1 cellular context compared by ENCODE assay signal in the genomic region with DNA sequence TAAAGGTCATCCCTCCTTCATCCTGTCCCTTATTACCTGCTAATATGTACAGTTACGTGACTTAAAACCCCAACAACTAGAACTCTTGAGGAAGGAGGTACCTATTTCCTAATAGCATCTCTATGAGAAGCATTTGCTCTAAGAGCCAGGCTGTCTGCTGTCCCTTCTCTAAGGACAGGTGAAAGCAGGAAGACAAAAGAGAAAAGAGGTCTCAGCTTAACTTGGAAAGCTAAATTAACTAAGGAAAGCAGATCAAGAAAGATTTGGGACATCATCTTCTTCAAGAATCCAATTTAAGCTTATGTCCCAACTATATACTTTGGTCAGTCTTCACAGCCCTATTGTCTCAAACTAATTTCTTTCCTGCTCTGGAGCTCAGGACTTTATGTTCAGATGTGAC.
TF ChIP-seq lines count a peak whose summit lies in the region.

No MANE protein-coding gene starts in this region.

TF ChIP-seq in HepG2, 621 proteins besides CTCF, POLR2A, EP300 and RAD21 (continued from another document):
- TF ChIP-seq, protein P1, sequence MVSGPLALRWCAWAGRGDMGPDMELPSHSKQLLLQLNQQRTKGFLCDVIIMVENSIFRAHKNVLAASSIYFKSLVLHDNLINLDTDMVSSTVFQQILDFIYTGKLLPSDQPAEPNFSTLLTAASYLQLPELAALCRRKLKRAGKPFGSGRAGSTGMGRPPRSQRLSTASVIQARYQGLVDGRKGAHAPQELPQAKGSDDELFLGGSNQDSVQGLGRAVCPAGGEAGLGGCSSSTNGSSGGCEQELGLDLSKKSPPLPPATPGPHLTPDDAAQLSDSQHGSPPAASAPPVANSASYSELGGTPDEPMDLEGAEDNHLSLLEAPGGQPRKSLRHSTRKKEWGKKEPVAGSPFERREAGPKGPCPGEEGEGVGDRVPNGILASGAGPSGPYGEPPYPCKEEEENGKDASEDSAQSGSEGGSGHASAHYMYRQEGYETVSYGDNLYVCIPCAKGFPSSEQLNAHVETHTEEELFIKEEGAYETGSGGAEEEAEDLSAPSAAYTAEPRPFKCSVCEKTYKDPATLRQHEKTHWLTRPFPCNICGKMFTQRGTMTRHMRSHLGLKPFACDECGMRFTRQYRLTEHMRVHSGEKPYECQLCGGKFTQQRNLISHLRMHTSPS (CRISPR knock-in tag; IDR thresholded peaks at IDR 0.05; ENCODE audit: low read depth): no peak
